In genomic region chr12:103181366-103182152, GRCh38 we compare ENCODE assay signal across 1 cellular context.
TF ChIP-seq lines count a peak whose summit lies in the region.

No MANE protein-coding gene starts in this region.

TF ChIP-seq in HepG2, 621 proteins besides CTCF, POLR2A, EP300 and RAD21 (continued from another document):
- TF ChIP-seq REL (CRISPR knock-in tag; conservative IDR thresholded peaks at IDR 0.05) (no peak), ZNF672 (CRISPR knock-in tag; IDR thresholded peaks at IDR 0.05) (no peak), ZNF121 (CRISPR knock-in tag; IDR thresholded peaks at IDR 0.05) (no peak)
